9 cellular contexts compared by ENCODE assay signal in genomic region chr3:128488636-128488994, GRCh38. TPM values are rescaled to one million over a fixed set of nuclear protein-coding genes. Genes with fewer than 3 reads are reported as not detected.
DNase-seq lines count a peak whose midpoint lies in the region; ATAC-seq, FAIRE-seq and TF ChIP-seq lines count a peak whose summit lies in the region.
"Had no signal": no experiment of that assay in that cellular context is flagged by ENCODE, and none has a peak within 500 bp of the region (broad histone marks: within the 10 kb centered on the region; RNA-seq: fewer than 3 reads in every experiment).

No MANE protein-coding gene starts in this region.

- peaks cover 29% of the 10 kb centered on the region for H3K4me1 Mint-ChIP-seq in endodermal cell

- peak overlapping the region; percentile 65; the same call in 1 of the 2 replicates for H3K9ac ChIP-seq in ES-I3 (ENCODE audit: low read depth, low read length)
- H3K9ac ChIP-seq in endodermal cell (ENCODE audit: extremely low read depth, low read length, poor library complexity, severe bottlenecking): no peak overlapping the region
- no peak overlapping the region for H3K9ac ChIP-seq in rectal smooth muscle tissue (ENCODE audit: low read length)

- ATAC-seq in GM21717 (IDR thresholded peaks at IDR 0.05; ENCODE audit: unreplicated experiment): no peak

- peaks cover 23% of the 10 kb centered on the region for H3K4me1 ChIP-seq in ES-I3 (ENCODE audit: insufficient read depth, low read length)
- H3K4me1 ChIP-seq in endodermal cell (ENCODE audit: control insufficient read depth, insufficient read depth, low read length): peaks cover 8% of the 10 kb centered on the region
- H3K4me1 ChIP-seq in rectal smooth muscle tissue (ENCODE audit: control insufficient read depth, insufficient read depth, low read length): peaks cover 8% of the 10 kb centered on the region

- no peak for FAIRE-seq in HTR-8/SVneo (lab: Jason Lieb, UNC)

- no peak for TF ChIP-seq CTCF in endodermal cell (conservative IDR thresholded peaks at IDR 0.05)

- H3K27ac Mint-ChIP-seq in endodermal cell: no peak overlapping the region

- H3K9me3 ChIP-seq in ES-I3 (ENCODE audit: control insufficient read depth, insufficient read depth, low read length): no peaks in the 10 kb centered on the region
- no peaks in the 10 kb centered on the region for H3K9me3 ChIP-seq in endodermal cell (ENCODE audit: control insufficient read depth, low read length)

- peak overlapping the region; percentile 62 for H3K4me3 Mint-ChIP-seq in endodermal cell

- H3K4me3 ChIP-seq in endodermal cell (ENCODE audit: low read length) (peak overlapping the region; percentile 71), rectal smooth muscle tissue (ENCODE audit: low read length) (no peak overlapping the region)

- DNase-seq in NCI-H69 (lab: John Stamatoyannopoulos, UW) (peak; percentile 77), endodermal cell (no peak), hippocampal formation (lab: John Stamatoyannopoulos, UW) (no peak), HTR-8/SVneo (ENCODE audit: insufficient read length, low spot score) (no peak), germinal center (ENCODE audit: low spot score) (no peak)

- H3K36me3 Mint-ChIP-seq in endodermal cell (ENCODE audit: low read depth): no peaks in the 10 kb centered on the region

- 1 to 2% methylated on average over 9 to 21 of the region's 21 CpGs for WGBS in endodermal cell (ENCODE audit: insufficient coverage in 1 of 2, insufficient read length in 1 of 2), 2 experiments

- H3K27me3 ChIP-seq in endodermal cell (ENCODE audit: control insufficient read depth, insufficient read depth, low read length, poor library complexity, severe bottlenecking) (peaks cover 100% of the 10 kb centered on the region), rectal smooth muscle tissue (ENCODE audit: control insufficient read depth, insufficient read depth, low read length) (peaks cover 80% of the 10 kb centered on the region)

- no peaks in the 10 kb centered on the region for H3K9me3 Mint-ChIP-seq in endodermal cell

- H3K27me3 Mint-ChIP-seq in endodermal cell (ENCODE audit: insufficient read depth): peaks cover 94% of the 10 kb centered on the region

- H3K27ac ChIP-seq in endodermal cell (ENCODE audit: low read depth, low read length) (no peak overlapping the region), rectal smooth muscle tissue (ENCODE audit: low read depth, low read length) (peak overlapping the region; percentile 32)

- no peaks in the 10 kb centered on the region for H3K36me3 ChIP-seq in ES-I3 (ENCODE audit: insufficient read depth, low read length)
- H3K36me3 ChIP-seq in endodermal cell (ENCODE audit: control insufficient read depth, insufficient read depth, low read length): no peaks in the 10 kb centered on the region
- H3K36me3 ChIP-seq in rectal smooth muscle tissue (ENCODE audit: control insufficient read depth, insufficient read depth, low read length): no peaks in the 10 kb centered on the region

RNA-seq across cellular contexts. Expression of gene GATA2, which starts 4.4 kb away (rescaled TPM):
- 1 to 10 TPM; 1.2 to 1.6 TPM for total RNA-seq in endodermal cell
- 4.4 TPM for polyA plus RNA-seq in endodermal cell (2013, experiment 1 of 2)
- 3.9 TPM for polyA plus RNA-seq in endodermal cell (2013, experiment 2 of 2)

RNA-seq across cellular contexts. Expression of gene DNAJB8, which starts 21.9 kb away (rescaled TPM):
- not detected for total RNA-seq in endodermal cell
- polyA plus RNA-seq in endodermal cell (2013, experiment 1 of 2): not detected
- polyA plus RNA-seq in endodermal cell (2013, experiment 2 of 2): not detected
- total RNA-seq: LHCN-M2 had no signal
